In the genomic region with DNA sequence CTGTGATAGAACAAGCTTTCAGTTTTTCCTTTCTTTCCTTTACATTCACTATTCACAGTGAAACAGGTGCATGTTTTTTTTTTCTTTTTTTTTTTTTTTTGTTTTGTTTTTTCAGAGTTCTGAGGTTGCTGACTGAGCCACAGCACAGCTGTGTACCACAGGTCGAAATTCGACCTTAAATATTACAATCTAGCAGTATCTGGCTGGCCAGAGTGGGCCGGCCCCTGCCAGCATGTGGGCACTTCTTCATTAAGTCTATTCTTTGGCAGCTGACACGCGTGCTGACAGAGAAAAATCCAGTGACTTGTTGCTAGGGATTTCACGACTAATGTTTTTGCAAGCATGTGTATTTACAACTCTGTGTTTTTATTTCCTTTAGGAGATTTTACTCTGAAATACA, we compare ENCODE assay signal across 18 cellular contexts. TPM values are rescaled to one million over a fixed set of nuclear protein-coding genes. Genes with fewer than 3 reads are reported as not detected.
DNase-seq lines count a peak whose midpoint lies in the region; ATAC-seq and TF ChIP-seq lines count a peak whose summit lies in the region.
"Had no signal": no experiment of that assay in that cellular context is flagged by ENCODE, and none has a peak within 500 bp of the region (broad histone marks: within the 10 kb centered on the region; RNA-seq: fewer than 3 reads in every experiment).

No MANE protein-coding gene starts in this region.

- peaks cover 0 to 7% (median 0%) of the 10 kb centered on the region in 12 donors for H3K4me1 ChIP-seq in heart left ventricle
- no peaks in the 10 kb centered on the region for H3K4me1 ChIP-seq in right atrium auricular region
- H3K4me1 ChIP-seq: BE2C had no signal

- WGBS in heart left ventricle, 4 donors, result 54 to 67% (median 59%) methylated on average over 6 of the region's 6 CpGs

- TF ChIP-seq POLR2A in heart left ventricle (IDR thresholded peaks at IDR 0.05), result no peak
- TF ChIP-seq POLR2A in erythroblast (IDR thresholded peaks at IDR 0.05; ENCODE audit: low read length), result no peak

- no peak for TF ChIP-seq CTCF in heart left ventricle (IDR thresholded peaks at IDR 0.05)
- TF ChIP-seq CTCF in right atrium auricular region (IDR thresholded peaks at IDR 0.05), result no peak

- no peak overlapping the region for H3K27ac ChIP-seq in heart left ventricle
- no peak overlapping the region for H3K27ac ChIP-seq in right atrium auricular region
- H3K27ac ChIP-seq: HL-60 had no signal

- H3K36me3 ChIP-seq in heart left ventricle, result peaks cover 0 to 82% (median 62%) of the 10 kb centered on the region in 9 donors
- no peaks in the 10 kb centered on the region for H3K36me3 ChIP-seq in right atrium auricular region
- H3K36me3 ChIP-seq: BE2C, MG63 had no signal

- H3K4me3 ChIP-seq in heart left ventricle (no peak overlapping the region), right atrium auricular region (no peak overlapping the region)
- H3K4me3 ChIP-seq: MG63 had no signal

- DNase-seq in NCI-H146 (lab: John Stamatoyannopoulos, UW) (peak; percentile 5), NCI-H146 treated with DMSO at 0.1 percent for 48 hours (lab: John Stamatoyannopoulos, UW; ENCODE audit: unreplicated experiment) (no peak), heart left ventricle (peak in 1 of 5 donors; percentile 31), right atrium auricular region (ENCODE audit: low spot score) (no peak), left lobe of liver (ENCODE audit: low spot score) (no peak), erythroblast (lab: John Stamatoyannopoulos, UW) (no peak), SW 1271 (lab: John Stamatoyannopoulos, UW) (no peak)
- DNase-seq: BE2C; Caco-2; CD4-positive, alpha-beta T cell; GOT3; MG63; NCI-H1092; NCI-H1694 treated with DMSO at 0.1 percent for 48 hours; NCI-H510A treated with DMSO at 0.1 percent for 48 hours; NCI-H82 had no signal

- H3K27me3 ChIP-seq in heart left ventricle (no peaks in the 10 kb centered on the region), right atrium auricular region (no peaks in the 10 kb centered on the region)
- H3K27me3 ChIP-seq: BE2C, MG63 had no signal

- ATAC-seq in heart left ventricle (peak in 3 of 4 donors; percentile 46 to 72 (median 61)), left lobe of liver (peak; percentile 81)
- ATAC-seq: HCT116 had no signal

- intact Hi-C loops in heart left ventricle (cut with DNase I), result no loop called here

- H3K9me3 ChIP-seq in heart left ventricle (no peaks in the 10 kb centered on the region), right atrium auricular region (no peaks in the 10 kb centered on the region)
- H3K9me3 ChIP-seq: BE2C, Caco-2, MG63 had no signal

RNA-seq across cellular contexts. Expression of a gene that starts 33.9 kb away (rescaled TPM):
- total RNA-seq in heart left ventricle (1 to 10 TPM; 3.8 to 8.4 (median 5.8) TPM), right atrium auricular region (1 to 10 TPM; 6.6 to 9.2 TPM), left lobe of liver (5.4 TPM)
- polyA plus RNA-seq in heart left ventricle, result 1 to 10 TPM; 2.5 to 6.6 TPM
